ENCODE assay signal across 8 cellular contexts in genomic region chr7:76397409-76398183, GRCh38.
DNase-seq lines count a peak whose midpoint lies in the region; ATAC-seq and TF ChIP-seq lines count a peak whose summit lies in the region.

No MANE protein-coding gene starts in this region.

- peak overlapping the region; percentile 58 for H3K4me3 ChIP-seq in LNCaP clone FGC (ENCODE audit: low read depth, low read length)

- TF ChIP-seq CTCF in LNCaP clone FGC (IDR thresholded peaks at IDR 0.05; ENCODE audit: control insufficient read depth, extremely low read depth, insufficient read depth) = no peak

- ATAC-seq in GM19351 (IDR thresholded peaks at IDR 0.05; ENCODE audit: unreplicated experiment) = no peak

- DNase-seq in GDM1 (lab: John Stamatoyannopoulos, UW) = peak; percentile 55
- peak; percentile 27 for DNase-seq in LNCaP clone FGC (ENCODE audit: low read depth)
- DNase-seq in T1000 (lab: John Stamatoyannopoulos, UW) = peak; percentile 28
- DNase-seq in astrocyte of the hippocampus (ENCODE audit: low read depth, low spot score) = peak; percentile 78
- peak; percentile 87 for DNase-seq in iPS-NIHi7 (ENCODE audit: extremely low spot score)
- DNase-seq in stimulated activated CD4-positive, alpha-beta T cell treated with anti-CD3 and anti-CD28 coated beads, Interleukin-15, amount 100 ng/mL, for 48 hours (ENCODE audit: low read depth in 2 of 2) = peak; percentile 72 to 82
- no peak for DNase-seq in pons (ENCODE audit: low spot score)
